ENCODE assay signal across 16 cellular contexts in genomic region chr1:235009561-235010306, GRCh38.
DNase-seq lines count a peak whose midpoint lies in the region; ATAC-seq and TF ChIP-seq lines count a peak whose summit lies in the region.
"Had no signal": no experiment of that assay in that cellular context is flagged by ENCODE, and none has a peak within 500 bp of the region (broad histone marks: within the 10 kb centered on the region; RNA-seq: fewer than 3 reads in every experiment).

No MANE protein-coding gene starts in this region.

- H3K36me3 ChIP-seq in mesenchymal stem cell (ENCODE audit: control insufficient read depth in 1 of 2, insufficient read depth in 2 of 2, low read depth in 1 of 2, low read length in 2 of 2) (no peaks in the 10 kb centered on the region), thymus (ENCODE audit: control insufficient read depth, insufficient read depth) (no peaks in the 10 kb centered on the region), breast epithelium (no peaks in the 10 kb centered on the region), GM23338 (ENCODE audit: insufficient read depth) (no peaks in the 10 kb centered on the region)
- H3K36me3 ChIP-seq: uterus had no signal

- no peaks in the 10 kb centered on the region for H3K79me2 ChIP-seq in GM23338 (replicated peaks; ENCODE audit: insufficient read depth)

- no peak overlapping the region for H3K4me3 Mint-ChIP-seq in activated naive CD4-positive, alpha-beta T cell treated with anti-CD3 and anti-CD28 coated beads, Interleukin-2, amount 10 ng/mL, durations not matched to agents 7 days and 5 days
- peak overlapping the region; percentile 29 for H3K4me3 Mint-ChIP-seq in activated B cell treated with CpG ODN at 0.5 μM for 24 hours
- H3K4me3 Mint-ChIP-seq in GM23338, result no peak overlapping the region
- H3K4me3 Mint-ChIP-seq: mesothelial cell of epicardium had no signal

- peak overlapping the region; percentile 15 for H2BK15ac ChIP-seq in mesenchymal stem cell (ENCODE audit: low read depth, poor library complexity, severe bottlenecking)

- no peaks in the 10 kb centered on the region for H3K9me3 ChIP-seq in mesenchymal stem cell (ENCODE audit: control insufficient read depth, low read length)
- H3K9me3 ChIP-seq in thymus (ENCODE audit: control insufficient read depth), result no peaks in the 10 kb centered on the region
- H3K9me3 ChIP-seq in breast epithelium, result no peaks in the 10 kb centered on the region
- H3K9me3 ChIP-seq: body of pancreas, uterus had no signal

- no peak overlapping the region for H2AFZ ChIP-seq in mesenchymal stem cell (ENCODE audit: low read depth, low read length)
- no peak overlapping the region for H2AFZ ChIP-seq in GM23338

- no peaks in the 10 kb centered on the region for H3K27me3 Mint-ChIP-seq in activated naive CD4-positive, alpha-beta T cell treated with anti-CD3 and anti-CD28 coated beads, Interleukin-2, amount 10 ng/mL, durations not matched to agents 7 days and 5 days
- H3K27me3 Mint-ChIP-seq in activated B cell treated with CpG ODN at 0.5 μM for 24 hours, result no peaks in the 10 kb centered on the region
- peaks cover 5% of the 10 kb centered on the region for H3K27me3 Mint-ChIP-seq in GM23338 (ENCODE audit: insufficient read depth, low read depth, poor library complexity)

- H3K4ac ChIP-seq in mesenchymal stem cell (ENCODE audit: low read depth in 1 of 2, low read length in 2 of 2), result peak overlapping the region; percentile 3 to 35

- H3K23ac ChIP-seq in mesenchymal stem cell (ENCODE audit: low read length in 2 of 2), result no peak overlapping the region

- peak overlapping the region in 1 of 2 experiments; percentile 19 for H3K18ac ChIP-seq in mesenchymal stem cell (ENCODE audit: low read depth in 1 of 2, low read length in 2 of 2)

- H3K4me2 ChIP-seq in mesenchymal stem cell (ENCODE audit: low read length, poor library complexity, severe bottlenecking) (no peak overlapping the region), GM23338 (no peak overlapping the region)

- H3K79me1 ChIP-seq in mesenchymal stem cell (replicated peaks; ENCODE audit: low read length, poor library complexity, severe bottlenecking), result no peaks in the 10 kb centered on the region

- peaks cover 8% of the 10 kb centered on the region for H3K4me1 ChIP-seq in mesenchymal stem cell (ENCODE audit: control insufficient read depth, insufficient read depth, low read depth, low read length)
- H3K4me1 ChIP-seq in thymus (ENCODE audit: control insufficient read depth, insufficient read depth, low read length), result peaks cover 20% of the 10 kb centered on the region
- peaks cover 0 to 4% of the 10 kb centered on the region in 2 donors for H3K4me1 ChIP-seq in breast epithelium
- no peaks in the 10 kb centered on the region for H3K4me1 ChIP-seq in GM23338 (ENCODE audit: insufficient read depth)
- H3K4me1 ChIP-seq: body of pancreas, uterus had no signal

- no peak overlapping the region for H3K4me3 ChIP-seq in mesenchymal stem cell (ENCODE audit: insufficient read depth in 1 of 2, low read depth in 1 of 2, low read length in 2 of 2)
- H3K4me3 ChIP-seq in thymus (ENCODE audit: low read length), result no peak overlapping the region
- no peak overlapping the region for H3K4me3 ChIP-seq in breast epithelium
- no peak overlapping the region for H3K4me3 ChIP-seq in GM23338
- H3K4me3 ChIP-seq: body of pancreas, uterus had no signal

- H2BK120ac ChIP-seq in mesenchymal stem cell (ENCODE audit: low read depth, low read length), result no peak overlapping the region

- H3K36me3 Mint-ChIP-seq in activated naive CD4-positive, alpha-beta T cell treated with anti-CD3 and anti-CD28 coated beads, Interleukin-2, amount 10 ng/mL, durations not matched to agents 7 days and 5 days, result peaks cover 20% of the 10 kb centered on the region
- H3K36me3 Mint-ChIP-seq in activated B cell treated with CpG ODN at 0.5 μM for 24 hours (ENCODE audit: low read depth) (no peaks in the 10 kb centered on the region), GM23338 (ENCODE audit: low read depth) (peaks cover 3% of the 10 kb centered on the region; the same call in 1 of the 3 replicates)
- H3K36me3 Mint-ChIP-seq: mesothelial cell of epicardium had no signal

- H3K27ac ChIP-seq in mesenchymal stem cell (ENCODE audit: low read length, poor library complexity, severe bottlenecking) (no peak overlapping the region), thymus (ENCODE audit: low read depth) (peak overlapping the region; percentile 37), breast epithelium (no peak overlapping the region), GM23338 (ENCODE audit: low read depth) (no peak overlapping the region)
- H3K27ac ChIP-seq: body of pancreas, uterus had no signal

- no peak overlapping the region for H3K9ac ChIP-seq in mesenchymal stem cell (ENCODE audit: low read length)

- H3F3A ChIP-seq in GM23338 (replicated peaks; ENCODE audit: low read depth), result no peaks in the 10 kb centered on the region

- no peak overlapping the region for H3K14ac ChIP-seq in mesenchymal stem cell (ENCODE audit: low read length in 2 of 2)

- H3K9me2 ChIP-seq in GM23338 (ENCODE audit: insufficient read depth), result no peaks in the 10 kb centered on the region

- peak overlapping the region; percentile 82 for H3K27ac Mint-ChIP-seq in activated naive CD4-positive, alpha-beta T cell treated with anti-CD3 and anti-CD28 coated beads, Interleukin-2, amount 10 ng/mL, durations not matched to agents 7 days and 5 days
- H3K27ac Mint-ChIP-seq in activated B cell treated with CpG ODN at 0.5 μM for 24 hours, result peak overlapping the region; percentile 99
- H3K27ac Mint-ChIP-seq in GM23338, result no peak overlapping the region
- H3K27ac Mint-ChIP-seq: mesothelial cell of epicardium had no signal

- H3K27me3 ChIP-seq in mesenchymal stem cell (ENCODE audit: control insufficient read depth in 1 of 2, insufficient read depth in 1 of 2, low read length in 2 of 2) (no peaks in the 10 kb centered on the region), thymus (ENCODE audit: control insufficient read depth, insufficient read depth) (no peaks in the 10 kb centered on the region), breast epithelium (no peaks in the 10 kb centered on the region), GM23338 (ENCODE audit: insufficient read depth) (no peaks in the 10 kb centered on the region)
- H3K27me3 ChIP-seq: body of pancreas, uterus had no signal

- 95% methylated on average over 13 of the region's 13 CpGs for WGBS in mesenchymal stem cell
- 98% methylated on average over 13 of the region's 13 CpGs for WGBS in thymus

- H2BK5ac ChIP-seq in mesenchymal stem cell (ENCODE audit: low read depth, low read length, poor library complexity, severe bottlenecking), result no peak overlapping the region

- ATAC-seq in activated B cell treated with CpG ODN at 0.5 μM for 24 hours (ENCODE audit: low read depth) (no peak), GM23338 (no peak)
- ATAC-seq: body of pancreas, esophagus mucosa had no signal

- peak overlapping the region; percentile 72 for H4K91ac ChIP-seq in mesenchymal stem cell (ENCODE audit: low read length)

- TF ChIP-seq CTCF in activated B cell treated with CpG ODN at 0.5 μM for 24 hours (IDR thresholded peaks at IDR 0.05), result no peak
- TF ChIP-seq CTCF in breast epithelium (IDR thresholded peaks at IDR 0.05), result no peak
- TF ChIP-seq CTCF in GM23338 (conservative IDR thresholded peaks at IDR 0.05; ENCODE audit: low read depth in 2 of 2), result no peak

- no peak for TF ChIP-seq POLR2A in breast epithelium (IDR thresholded peaks at IDR 0.05)

- H2BK12ac ChIP-seq in mesenchymal stem cell (ENCODE audit: low read length in 2 of 2), result peak overlapping the region; percentile 69 to 74

- intact Hi-C loops in activated B cell treated with CpG ODN at 0.5 μM for 24 hours (cut with micrococcal nuclease) (loop anchor here (2.0 kb wide), 1 partner anchor 409 kb away; no protein-coding TSS in a partner anchor), breast epithelium (cut with DNase I; ENCODE audit: low total_unique reads) (no loop called here)

- peak overlapping the region; percentile 76 for H4K8ac ChIP-seq in mesenchymal stem cell (ENCODE audit: low read length)

- CTCF ChIA-PET in activated naive CD4-positive, alpha-beta T cell treated with anti-CD3 and anti-CD28 coated beads, Interleukin-2, amount 10 ng/mL, durations not matched to agents 7 days and 5 days (lab: Charles Lee), result interaction anchor here (2.2 kb wide), 1 partner anchor 74 kb away, joined by 10 read pairs; no protein-coding TSS in a partner anchor
- CTCF ChIA-PET in activated B cell treated with CpG ODN at 0.5 μM for 24 hours (lab: Charles Lee), result interaction anchor here (3.7 kb wide), 1 partner anchor 30 kb away, joined by 31 read pairs; no protein-coding TSS in a partner anchor

- peak overlapping the region; percentile 27 for H2AK5ac ChIP-seq in mesenchymal stem cell (ENCODE audit: low read length, severe bottlenecking)

- no peaks in the 10 kb centered on the region for H4K20me1 ChIP-seq in GM23338 (replicated peaks; ENCODE audit: insufficient read depth)

- peaks cover 93% of the 10 kb centered on the region for H3K4me1 Mint-ChIP-seq in activated naive CD4-positive, alpha-beta T cell treated with anti-CD3 and anti-CD28 coated beads, Interleukin-2, amount 10 ng/mL, durations not matched to agents 7 days and 5 days
- H3K4me1 Mint-ChIP-seq in activated B cell treated with CpG ODN at 0.5 μM for 24 hours (peaks cover 97% of the 10 kb centered on the region), GM23338 (peaks cover 11% of the 10 kb centered on the region; the same call in 2 of the 3 replicates)
- H3K4me1 Mint-ChIP-seq: mesothelial cell of epicardium had no signal

- POLR2A ChIA-PET in activated B cell treated with CpG ODN at 0.5 μM for 24 hours (lab: Charles Lee), result interaction anchor here (0.8 to 8.7 kb wide), 14 partner anchors 21 to 408 kb away, joined by 3 to 214 read pairs (median 26); partner anchors contain the start of gene IRF2BP2

- H3K9me3 Mint-ChIP-seq in activated naive CD4-positive, alpha-beta T cell treated with anti-CD3 and anti-CD28 coated beads, Interleukin-2, amount 10 ng/mL, durations not matched to agents 7 days and 5 days, result peaks cover 21% of the 10 kb centered on the region
- no peaks in the 10 kb centered on the region for H3K9me3 Mint-ChIP-seq in activated B cell treated with CpG ODN at 0.5 μM for 24 hours
- H3K9me3 Mint-ChIP-seq in GM23338, result peaks cover 12% of the 10 kb centered on the region; the same call in 2 of the 3 replicates

- DNase-seq in activated naive CD4-positive, alpha-beta T cell treated with anti-CD3 and anti-CD28 coated beads, Interleukin-2, amount 10 ng/mL, durations not matched to agents 7 days and 5 days, result no peak
- DNase-seq in activated naive CD4-positive, alpha-beta T cell treated with Interleukin-2 at 50 U/mL for 16 hours, result no peak
- DNase-seq in activated B cell treated with CpG ODN at 0.5 μM for 24 hours, result no peak
- DNase-seq in mesenchymal stem cell, result no peak
- DNase-seq in breast epithelium (ENCODE audit: low spot score in 2 of 2), result no peak
- DNase-seq in NCI-H2081 (lab: John Stamatoyannopoulos, UW), result no peak
- no peak for DNase-seq in GM23338 (ENCODE audit: low spot score)
- DNase-seq: activated CD4-positive, CD25-positive, alpha-beta regulatory T cell treated with anti-CD3 and anti-CD28 coated beads, Interleukin-2, amount 50 U/mL, for 72 hours; activated effector memory CD4-positive, alpha-beta T cell treated with Interleukin-2 at 50 U/mL for 16 hours; glutamatergic neuron; SW 1271; uterus had no signal

TF ChIP-seq in GM23338, 12 proteins besides CTCF, POLR2A, EP300 and RAD21 (continues in another document):
- TF ChIP-seq CREB1 (CRISPR knock-in tag; IDR thresholded peaks at IDR 0.05; ENCODE audit: low read depth) (no peak), POLR2AphosphoS5 (IDR thresholded peaks at IDR 0.05; ENCODE audit: low read depth) (no peak)
